15 cellular contexts compared by ENCODE assay signal in genomic region chr19:5152013-5152763, GRCh38.
A peak's percentile ranks its signal among the peaks of the same experiment; 100 is the strongest.
DNase-seq lines count a peak whose midpoint lies in the region; ATAC-seq, FAIRE-seq and TF ChIP-seq lines count a peak whose summit lies in the region.
"Had no signal": no experiment of that assay in that cellular context is flagged by ENCODE, and none has a peak within 500 bp of the region (broad histone marks: within the 10 kb centered on the region; RNA-seq: fewer than 3 reads in every experiment).

No MANE protein-coding gene starts in this region.

- no peaks in the 10 kb centered on the region for H4K20me1 ChIP-seq in GM12878 (ENCODE audit: control insufficient read depth, insufficient read depth)

- no peak overlapping the region for H2AFZ ChIP-seq in GM12878 (ENCODE audit: control insufficient read depth, low read depth, low read length)

- H3K4me1 ChIP-seq in A673 (ENCODE audit: insufficient read depth, low read length, poor library complexity, severe bottlenecking) = peaks cover 20% of the 10 kb centered on the region
- no peaks in the 10 kb centered on the region for H3K4me1 ChIP-seq in GM12878 (ENCODE audit: control insufficient read depth, insufficient read depth, low read length)
- no peaks in the 10 kb centered on the region for H3K4me1 ChIP-seq in kidney (ENCODE audit: control insufficient read depth in 1 of 2, insufficient read depth in 1 of 2, low read depth in 1 of 2, low read length in 2 of 2)
- H3K4me1 ChIP-seq: A549, HAP-1 had no signal

- no peak for ATAC-seq in GM12878
- ATAC-seq in GM21390 (IDR thresholded peaks at IDR 0.05; ENCODE audit: unreplicated experiment) = no peak
- no peak for ATAC-seq in GM18505 (IDR thresholded peaks at IDR 0.05; ENCODE audit: unreplicated experiment)
- no peak for ATAC-seq in esophagus mucosa
- ATAC-seq: A549 had no signal

- TF ChIP-seq CTCF in A673 (conservative IDR thresholded peaks at IDR 0.05; ENCODE audit: low read depth, low read length) (no peak), GM12878 (IDR thresholded peaks at IDR 0.05 in 2 of 3, conservative IDR thresholded peaks at IDR 0.05 in 1 of 3; ENCODE audit: control insufficient read depth in 2 of 3, extremely low read depth in 1 of 3, insufficient read depth in 1 of 3, low read depth in 3 of 3, low read length in 3 of 3) (no peak), kidney (IDR thresholded peaks at IDR 0.05; ENCODE audit: borderline replicate concordance, extremely low read depth, insufficient read depth) (no peak)

- TF ChIP-seq POLR2A in GM12892 (IDR thresholded peaks at IDR 0.05; ENCODE audit: low read depth, low read length) (peak; percentile 23; the same call in 1 of the 2 replicates), GM12878 (IDR thresholded peaks at IDR 0.05; ENCODE audit: low read depth, low read length) (peak; percentile 48), GM18505 (IDR thresholded peaks at IDR 0.05; ENCODE audit: borderline replicate concordance, extremely low read depth, insufficient read depth, insufficient read length) (no peak)

- no peaks in the 10 kb centered on the region for H3K36me3 Mint-ChIP-seq in activated CD4-positive, alpha-beta T cell treated with anti-CD3 and anti-CD28 coated beads, Interleukin-2, amount 10 ng/mL, durations not matched to agents 7 days and 5 days (ENCODE audit: low read depth)

- H3K9me3 ChIP-seq in A673 (ENCODE audit: low read depth, low read length, poor library complexity, severe bottlenecking) (no peaks in the 10 kb centered on the region), GM12878 (replicated peaks; ENCODE audit: control insufficient read depth, insufficient read depth, low read length) (no peaks in the 10 kb centered on the region), kidney (ENCODE audit: control insufficient read depth in 1 of 2, low read length in 2 of 2) (no peaks in the 10 kb centered on the region)
- H3K9me3 ChIP-seq: A549, HAP-1 had no signal

- peaks cover 6% of the 10 kb centered on the region for H3K36me3 ChIP-seq in A673 (ENCODE audit: insufficient read depth, low read length, poor library complexity, severe bottlenecking)
- H3K36me3 ChIP-seq in GM12878 (ENCODE audit: control insufficient read depth in 2 of 2, insufficient read depth in 2 of 2, low read length in 1 of 2) = peaks cover 1 to 2% of the 10 kb centered on the region in 2 experiments; a peak in 3 of 4 replicates
- H3K36me3 ChIP-seq in kidney (ENCODE audit: control insufficient read depth in 1 of 2, insufficient read depth in 2 of 2, low read length in 2 of 2) = peaks cover 0 to 5% of the 10 kb centered on the region in 2 donors
- H3K36me3 ChIP-seq: HAP-1 had no signal

- FAIRE-seq in GM12892 (lab: Jason Lieb, UNC) (no peak), GM12878 (lab: Jason Lieb, UNC) (no peak), kidney (lab: Jason Lieb, UNC) (no peak)
- FAIRE-seq: A549, GM18507 had no signal

- TF ChIP-seq RAD21 in GM12878 (IDR thresholded peaks at IDR 0.05; ENCODE audit: insufficient read depth, low read depth, low read length) = no peak

- H3K4me3 Mint-ChIP-seq in activated CD4-positive, alpha-beta T cell treated with anti-CD3 and anti-CD28 coated beads, Interleukin-2, amount 10 ng/mL, durations not matched to agents 7 days and 5 days = no peak overlapping the region

- WGBS in GM12878 (ENCODE audit: insufficient coverage, insufficient replicate concordance, low lambda C conversion rate, missing lambda C conversion rate) = 91% methylated on average over 20 of the region's 27 CpGs

- H3K27me3 ChIP-seq in A673 (replicated peaks; ENCODE audit: insufficient read depth, low read depth, low read length, poor library complexity) (no peaks in the 10 kb centered on the region), GM12878 (replicated peaks in 1 of 2; ENCODE audit: control insufficient read depth in 2 of 2, insufficient read depth in 2 of 2, low read length in 1 of 2) (no peaks in the 10 kb centered on the region)

- BruUV-seq in A673 (replicated peaks; lab: Mats Ljungman, UMichigan) (TSS peak; percentile 69), GM12878 (replicated peaks; lab: Mats Ljungman, UMichigan) (TSS peak; percentile 62)

- in situ Hi-C loops in GM12878 (cut with MboI) = no loop called here

- H3K4me2 ChIP-seq in GM12878 (ENCODE audit: control insufficient read depth, insufficient read depth) = no peak overlapping the region
- H3K4me2 ChIP-seq: A549 had no signal

- no peaks in the 10 kb centered on the region for H3K79me2 ChIP-seq in GM12878 (ENCODE audit: control insufficient read depth, insufficient read depth, low read length)

- CTCF ChIA-PET in A673 (lab: Charles Lee) = interaction anchor here (0.5 to 1.6 kb wide), 3 partner anchors 24 to 104 kb away, joined by 3 to 10 read pairs (median 9); no protein-coding TSS in a partner anchor
- CTCF ChIA-PET in GM12878 (lab: Yijun Ruan, JAX) = interaction anchor here (0.6 to 1.1 kb wide), 5 partner anchors 9 to 731 kb away, joined by 3 to 4 read pairs (median 3); no protein-coding TSS in a partner anchor
- CTCF ChIA-PET in activated CD4-positive, alpha-beta T cell treated with anti-CD3 and anti-CD28 coated beads, Interleukin-2, amount 10 ng/mL, durations not matched to agents 7 days and 5 days (lab: Charles Lee) = no interaction called here

- intact Hi-C loops in A673 (cut with micrococcal nuclease; ENCODE audit: unreplicated experiment) (no loop called here), GM12878 (cut with micrococcal nuclease; ENCODE audit: unreplicated experiment) (no loop called here), kidney (cut with DNase I) (no loop called here)

- no peak for TF ChIP-seq EP300 in GM12878 (IDR thresholded peaks at IDR 0.05; ENCODE audit: borderline replicate concordance in 1 of 2, control insufficient read depth in 1 of 2, low read depth in 2 of 2, low read length in 2 of 2)

- SMC1A ChIA-PET in GM12878 (lab: Charles Lee; ENCODE audit: uncharacterized antibody, unreplicated experiment) = interaction anchor here (0.8 kb wide), 1 partner anchor 10 kb away, joined by 4 read pairs; no protein-coding TSS in a partner anchor

- H3K9ac ChIP-seq in GM12878 (ENCODE audit: control insufficient read depth, insufficient read depth, low read length) = no peak overlapping the region
- no peak overlapping the region for H3K9ac ChIP-seq in kidney (ENCODE audit: low read length in 2 of 2)

- no peaks in the 10 kb centered on the region for H3K27me3 Mint-ChIP-seq in activated CD4-positive, alpha-beta T cell treated with anti-CD3 and anti-CD28 coated beads, Interleukin-2, amount 10 ng/mL, durations not matched to agents 7 days and 5 days

- POLR2A ChIA-PET in A673 (lab: Charles Lee; ENCODE audit: low non-redundant PET) = no interaction called here
- POLR2A ChIA-PET in GM12878 (lab: Charles Lee) = no interaction called here
- POLR2A ChIA-PET in activated CD4-positive, alpha-beta T cell treated with anti-CD3 and anti-CD28 coated beads, Interleukin-2, amount 10 ng/mL, durations not matched to agents 7 days and 5 days (lab: Charles Lee) = no interaction called here

- H3K27ac Mint-ChIP-seq in activated CD4-positive, alpha-beta T cell treated with anti-CD3 and anti-CD28 coated beads, Interleukin-2, amount 10 ng/mL, durations not matched to agents 7 days and 5 days = no peak overlapping the region

- no peaks in the 10 kb centered on the region for H3K9me3 Mint-ChIP-seq in activated CD4-positive, alpha-beta T cell treated with anti-CD3 and anti-CD28 coated beads, Interleukin-2, amount 10 ng/mL, durations not matched to agents 7 days and 5 days

- H3K27ac ChIP-seq in A673 (ENCODE audit: low read depth, low read length, poor library complexity, severe bottlenecking) (no peak overlapping the region), GM12878 (ENCODE audit: control insufficient read depth, insufficient read depth) (no peak overlapping the region), kidney (ENCODE audit: low read depth in 2 of 2, low read length in 2 of 2) (no peak overlapping the region)
- H3K27ac ChIP-seq: A549, C4-2B had no signal

- RAD21 ChIA-PET in GM12878 (lab: Charles Lee; ENCODE audit: unreplicated experiment) = interaction anchor here (0.8 kb wide), 1 partner anchor 20 kb away, joined by 3 read pairs; no protein-coding TSS in a partner anchor

- H3K4me1 Mint-ChIP-seq in activated CD4-positive, alpha-beta T cell treated with anti-CD3 and anti-CD28 coated beads, Interleukin-2, amount 10 ng/mL, durations not matched to agents 7 days and 5 days = no peaks in the 10 kb centered on the region

- DNase-seq in A673 (ENCODE audit: low spot score) = no peak
- peak; percentile 22 for DNase-seq in GM12892 (ENCODE audit: insufficient read length)
- DNase-seq in GM12878 (ENCODE audit: low read depth, low spot score) = no peak
- peak; percentile 52 for DNase-seq in kidney
- DNase-seq in activated CD4-positive, alpha-beta T cell treated with anti-CD3 and anti-CD28 coated beads, Interleukin-2, amount 10 ng/mL, durations not matched to agents 7 days and 5 days = no peak
- DNase-seq: Kasumi-1, NCI-H187, NCI-H526 treated with DMSO at 0.1 percent for 48 hours had no signal

- no peak overlapping the region for H3K4me3 ChIP-seq in A673 (ENCODE audit: low read depth, low read length, poor library complexity, severe bottlenecking)
- no peak overlapping the region for H3K4me3 ChIP-seq in GM12878
- H3K4me3 ChIP-seq in kidney (ENCODE audit: low read length in 2 of 2) = no peak overlapping the region
- H3K4me3 ChIP-seq: A549, HAP-1 had no signal

TF ChIP-seq in GM12878, 131 proteins besides CTCF, POLR2A, EP300 and RAD21 (continues in another document):
- TF ChIP-seq SUPT20H (IDR thresholded peaks at IDR 0.05; ENCODE audit: borderline replicate concordance, control insufficient read depth, low read depth, low read length) (no peak), NR2C2 (IDR thresholded peaks at IDR 0.05; ENCODE audit: borderline replicate concordance, control insufficient read depth, insufficient read length, low read depth) (no peak), NRF1 (conservative IDR thresholded peaks at IDR 0.05; ENCODE audit: low read depth, low read length) (no peak), HDGF (IDR thresholded peaks at IDR 0.05) (no peak), RFX5 (IDR thresholded peaks at IDR 0.05; ENCODE audit: low read depth, low read length) (no peak), USF2 (IDR thresholded peaks at IDR 0.05; ENCODE audit: borderline replicate concordance, low read depth, low read length) (no peak), KAT2A (conservative IDR thresholded peaks at IDR 0.05; ENCODE audit: control insufficient read depth, low read depth, low read length) (no peak), IKZF1 (conservative IDR thresholded peaks at IDR 0.05) (no peak), CREM (IDR thresholded peaks at IDR 0.05; ENCODE audit: low read depth) (no peak), SIN3A (IDR thresholded peaks at IDR 0.05; ENCODE audit: low read depth, low read length) (no peak), ZNF24 (IDR thresholded peaks at IDR 0.05) (no peak), ZNF207 (IDR thresholded peaks at IDR 0.05; ENCODE audit: borderline replicate concordance) (no peak)

Comparison
In these comparisons a context has a peak if more than half of its experiments do, and no peak if none do; other contexts are left out.
1. DNase-seq: peak in GM12892 (single experiment) and kidney (single experiment); none in A673 (single experiment), GM12878 (single experiment) and activated CD4-positive, alpha-beta T cell treated with anti-CD3 and anti-CD28 coated beads, Interleukin-2, amount 10 ng/mL, durations not matched to agents 7 days and 5 days (single experiment).